ENCODE assay signal across 8 cellular contexts in the genomic region with DNA sequence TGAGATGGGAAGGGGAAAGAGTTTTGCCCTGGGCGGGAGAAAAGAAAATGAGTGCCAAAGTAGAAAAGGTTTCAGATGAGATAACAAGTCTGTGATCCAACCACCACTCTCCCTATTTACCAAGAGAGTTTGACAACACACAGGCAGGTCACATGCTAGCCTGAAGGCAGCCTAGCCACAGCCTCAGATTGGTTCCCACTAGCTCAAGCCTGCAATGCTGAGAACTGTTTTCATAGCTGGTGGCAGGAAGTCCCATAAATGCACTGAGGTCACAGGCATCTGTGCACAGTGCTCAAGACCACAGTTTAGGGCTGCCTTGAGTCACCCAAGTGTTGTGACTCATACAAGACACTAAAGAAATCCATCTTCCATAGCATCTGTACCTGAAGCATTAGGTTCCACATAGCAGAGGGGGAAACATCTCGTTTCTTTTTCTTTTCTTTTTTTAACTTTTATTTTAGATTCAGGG. TPM values are rescaled to one million over a fixed set of nuclear protein-coding genes. Genes with fewer than 3 reads are reported as not detected.
DNase-seq lines count a peak whose midpoint lies in the region; ATAC-seq and TF ChIP-seq lines count a peak whose summit lies in the region.

No MANE protein-coding gene starts in this region.

- H3K4me1 Mint-ChIP-seq in CD4-positive, alpha-beta T cell (ENCODE audit: low read depth) = peaks cover 12% of the 10 kb centered on the region
- peaks cover 7 to 24% (median 17%) of the 10 kb centered on the region in 3 donors for H3K4me1 Mint-ChIP-seq in T-cell

- H3K36me3 ChIP-seq in upper lobe of right lung = no peaks in the 10 kb centered on the region

- peak in 8 of 10 experiments; percentile 9 to 52 (median 31) for DNase-seq in CD4-positive, alpha-beta T cell
- peak in 30 of 34 experiments; percentile 10 to 63 (median 38) for DNase-seq in T-cell
- DNase-seq in effector CD4-positive, alpha-beta T cell = peak; percentile 11
- no peak for DNase-seq in upper lobe of right lung
- DNase-seq in effector CD8-positive, alpha-beta T cell (lab: John Stamatoyannopoulos, UW) = no peak
- no peak for DNase-seq in AG08396 (ENCODE audit: low spot score)

- H3K4me3 Mint-ChIP-seq in CD4-positive, alpha-beta T cell = no peak overlapping the region
- H3K4me3 Mint-ChIP-seq in T-cell = no peak overlapping the region

- no peak overlapping the region for H3K4me3 ChIP-seq in upper lobe of right lung

- POLR2A ChIA-PET in CD4-positive, alpha-beta T cell (lab: Charles Lee) = interaction anchor here (1.0 to 1.1 kb wide), 3 partner anchors 19 to 129 kb away, joined by 3 read pairs; a partner anchor contains a TSS
- POLR2A ChIA-PET in T-cell (lab: Charles Lee) = no interaction called here

- intact Hi-C loops in CD4-positive, alpha-beta T cell (cut with DNase I, micrococcal nuclease) = no loop called here
- intact Hi-C loops in upper lobe of right lung (cut with DNase I) = no loop called here

- H3K27me3 Mint-ChIP-seq in CD4-positive, alpha-beta T cell = peaks cover 40% of the 10 kb centered on the region
- H3K27me3 Mint-ChIP-seq in T-cell = peaks cover 17 to 27% of the 10 kb centered on the region in 2 donors

- peaks cover 16% of the 10 kb centered on the region for H3K27me3 ChIP-seq in CD4-positive, alpha-beta T cell (ENCODE audit: control insufficient read depth, insufficient read depth, low read length)
- H3K27me3 ChIP-seq in upper lobe of right lung = peaks cover 2% of the 10 kb centered on the region

- CTCF ChIA-PET in CD4-positive, alpha-beta T cell (lab: Charles Lee) = interaction anchor here (1.9 kb wide), 1 partner anchor 22 kb away, joined by 4 read pairs; no protein-coding TSS in a partner anchor
- CTCF ChIA-PET in T-cell (lab: Charles Lee) = interaction anchor here in 1 of 2 donors (1.4 kb wide), 1 partner anchor 129 kb away, joined by 4 read pairs; no protein-coding TSS in a partner anchor

- H3K36me3 Mint-ChIP-seq in CD4-positive, alpha-beta T cell (ENCODE audit: low read depth) = no peaks in the 10 kb centered on the region
- no peaks in the 10 kb centered on the region for H3K36me3 Mint-ChIP-seq in T-cell

- no peaks in the 10 kb centered on the region for H3K4me1 ChIP-seq in upper lobe of right lung

- H3K27ac ChIP-seq in CD4-positive, alpha-beta T cell (ENCODE audit: low read depth, low read length) = no peak overlapping the region
- H3K27ac ChIP-seq in upper lobe of right lung = no peak overlapping the region

- peak; percentile 94 for ATAC-seq in CD4-positive, alpha-beta T cell (ENCODE audit: poor library complexity)
- peak; percentile 84 for ATAC-seq in GM21825 (IDR thresholded peaks at IDR 0.05; ENCODE audit: unreplicated experiment)
- ATAC-seq in T-cell (replicated peaks in 1 of 4) = peak; percentile 97 to 100 (median 99)
- ATAC-seq in upper lobe of right lung = peak; percentile 49
- ATAC-seq in GM19452 (IDR thresholded peaks at IDR 0.05; ENCODE audit: unreplicated experiment) = no peak

- no peaks in the 10 kb centered on the region for H3K9me3 ChIP-seq in CD4-positive, alpha-beta T cell (ENCODE audit: control insufficient read depth, low read length)
- H3K9me3 ChIP-seq in upper lobe of right lung = no peaks in the 10 kb centered on the region

- H3K9me3 Mint-ChIP-seq in CD4-positive, alpha-beta T cell = no peaks in the 10 kb centered on the region
- peaks cover 0 to 8% (median 0%) of the 10 kb centered on the region in 3 donors for H3K9me3 Mint-ChIP-seq in T-cell

- H3K27ac Mint-ChIP-seq in CD4-positive, alpha-beta T cell = peak overlapping the region; percentile 60
- H3K27ac Mint-ChIP-seq in T-cell = peak overlapping the region; percentile 88 to 89

- TF ChIP-seq CTCF in CD4-positive, alpha-beta T cell (IDR thresholded peaks at IDR 0.05) = no peak
- no peak for TF ChIP-seq CTCF in upper lobe of right lung (IDR thresholded peaks at IDR 0.05)

RNA-seq across cellular contexts. Expression of a gene that starts 18.5 kb away (rescaled TPM):
- total RNA-seq in CD4-positive, alpha-beta T cell = 10 to 100 TPM; 40.5 to 42.0 TPM
- total RNA-seq in T-cell = 10 to 100 TPM; 43.7 to 59.6 (median 55.5) TPM
- total RNA-seq in upper lobe of right lung = 58.8 TPM

Comparison
In these comparisons a context has a peak if more than half of its experiments do, and no peak if none do; other contexts are left out.
1. DNase-seq: peak in CD4-positive, alpha-beta T cell (8 of 10), T-cell (30 of 34) and effector CD4-positive, alpha-beta T cell (single experiment); none in upper lobe of right lung (single experiment), effector CD8-positive, alpha-beta T cell (single experiment) and AG08396 (single experiment).